ENCODE assay signal across 8 cellular contexts in the genomic region with DNA sequence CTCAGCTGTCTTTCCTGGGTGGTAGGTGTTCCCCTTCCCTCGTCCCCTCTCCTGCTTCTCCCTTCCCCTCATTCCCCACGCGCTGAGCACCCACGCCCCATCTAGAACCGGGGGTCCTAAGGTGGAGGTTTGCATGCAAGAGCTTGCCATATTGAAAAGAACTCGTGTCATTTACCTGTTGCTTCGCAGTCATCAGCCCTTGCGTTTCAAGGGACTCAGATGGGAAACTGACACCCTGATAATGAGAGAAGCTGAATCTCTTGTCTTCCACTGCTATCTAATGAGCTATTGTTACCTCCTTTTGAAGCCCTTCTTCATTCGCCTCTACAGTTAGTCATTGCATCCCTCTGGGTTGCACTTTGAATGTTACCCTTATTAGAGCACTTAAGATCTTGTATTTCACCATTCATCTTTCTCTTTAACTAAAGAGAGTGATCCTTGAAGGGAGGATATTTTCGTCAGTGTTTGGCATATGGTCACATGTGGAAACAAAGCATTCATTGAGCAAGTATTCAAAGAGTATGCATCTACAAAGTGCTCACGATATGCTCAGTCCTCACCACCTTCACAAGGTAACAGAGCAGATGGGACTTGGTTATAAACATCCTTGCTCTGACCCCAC. TPM values are rescaled to one million over a fixed set of nuclear protein-coding genes. Genes with fewer than 3 reads are reported as not detected.
DNase-seq lines count a peak whose midpoint lies in the region; ATAC-seq and TF ChIP-seq lines count a peak whose summit lies in the region.
"Had no signal": no experiment of that assay in that cellular context is flagged by ENCODE, and none has a peak within 500 bp of the region (broad histone marks: within the 10 kb centered on the region; RNA-seq: fewer than 3 reads in every experiment).

No MANE protein-coding gene starts in this region.

- H3K9ac ChIP-seq in H9 (ENCODE audit: extremely low read depth, insufficient read length, low read length) (peak overlapping the region; percentile 70), adipocyte (ENCODE audit: low read length) (peak overlapping the region; percentile 80), iPS-20b (ENCODE audit: low read depth, low read length) (peak overlapping the region; percentile 71; the same call in 1 of the 2 replicates)

- H2AFZ ChIP-seq in H9 (ENCODE audit: low read length), result no peak overlapping the region

- no peak overlapping the region for H3K4me3 Mint-ChIP-seq in H9
- H3K4me3 Mint-ChIP-seq: activated naive CD8-positive, alpha-beta T cell treated with anti-CD3 and anti-CD28 coated beads for 36 hours had no signal

- H3K56ac ChIP-seq in H9 (ENCODE audit: insufficient read length, low read depth, low read length), result no peak overlapping the region

- H3T11ph ChIP-seq in H9 (ENCODE audit: low read length), result no peak overlapping the region

- no peaks in the 10 kb centered on the region for H3K9me3 Mint-ChIP-seq in H9
- H3K9me3 Mint-ChIP-seq: activated naive CD8-positive, alpha-beta T cell treated with anti-CD3 and anti-CD28 coated beads for 36 hours had no signal

- H2BK120ac ChIP-seq in H9 (ENCODE audit: low read depth, low read length, poor library complexity, severe bottlenecking), result no peak overlapping the region

- H4K91ac ChIP-seq in H9 (ENCODE audit: insufficient read length, low read depth, low read length), result no peak overlapping the region

- no peak overlapping the region for H2BK15ac ChIP-seq in H9 (ENCODE audit: low read depth, low read length)

- POLR2A ChIA-PET in RWPE1 (lab: Yijun Ruan, JAX; ENCODE audit: low non-redundant PET), result interaction anchor here (0.6 kb wide), 1 partner anchor 126 kb away, joined by 3 read pairs; no protein-coding TSS in a partner anchor

- no peak overlapping the region for H2BK12ac ChIP-seq in H9 (ENCODE audit: insufficient read length, low read depth, low read length)

- H4K20me1 ChIP-seq in H9 (ENCODE audit: control insufficient read depth, insufficient read depth, insufficient read length), result no peaks in the 10 kb centered on the region

- ATAC-seq in HG02870 (IDR thresholded peaks at IDR 0.05; ENCODE audit: unreplicated experiment), result no peak

- H3K27me3 Mint-ChIP-seq in H9 (ENCODE audit: low read depth), result peaks cover 42% of the 10 kb centered on the region

- no peaks in the 10 kb centered on the region for H3K4me1 ChIP-seq in H9 (ENCODE audit: insufficient read depth, low read length)
- peaks cover 7% of the 10 kb centered on the region for H3K4me1 ChIP-seq in adipocyte (ENCODE audit: control insufficient read depth, insufficient read depth, low read length)
- no peaks in the 10 kb centered on the region for H3K4me1 ChIP-seq in iPS-20b (ENCODE audit: insufficient read depth, low read length)
- H3K4me1 ChIP-seq in suprapubic skin, result peaks cover 14% of the 10 kb centered on the region

- CTCF ChIA-PET in RWPE1 (lab: Yijun Ruan, JAX), result interaction anchor here (0.7 to 1.5 kb wide), 2 partner anchors 11 to 13 kb away, joined by 6 to 7 read pairs; no protein-coding TSS in a partner anchor

- H4K8ac ChIP-seq in H9 (replicated peaks; ENCODE audit: insufficient read length, low read depth, low read length), result no peak overlapping the region

- H3K4me2 ChIP-seq in H9 (ENCODE audit: insufficient read depth, insufficient read length, low read length), result peak overlapping the region; percentile 96

- peaks cover 2 to 4% of the 10 kb centered on the region in 2 experiments; a peak in 2 of 4 replicates for H3K4me1 Mint-ChIP-seq in H9

- TF ChIP-seq EP300 in suprapubic skin (IDR thresholded peaks at IDR 0.05), result no peak

- H2BK20ac ChIP-seq in H9 (ENCODE audit: low read depth, low read length, poor library complexity, severe bottlenecking), result no peak overlapping the region

- no peak overlapping the region for H3K27ac ChIP-seq in H9 (ENCODE audit: insufficient read length, low read depth, low read length)
- H3K27ac ChIP-seq in iPS-20b (ENCODE audit: low read length), result no peak overlapping the region
- no peak overlapping the region for H3K27ac ChIP-seq in suprapubic skin
- H3K27ac ChIP-seq in RWPE1, result no peak overlapping the region

- no peak overlapping the region for H3K4ac ChIP-seq in H9 (ENCODE audit: low read depth, low read length)

- H3K79me2 ChIP-seq in H9 (ENCODE audit: insufficient read depth, low read length), result no peaks in the 10 kb centered on the region

- H3K4me3 ChIP-seq in adipocyte (ENCODE audit: low read length) (peak overlapping the region; percentile 88), iPS-20b (ENCODE audit: low read length) (peak overlapping the region; percentile 91), suprapubic skin (peak overlapping the region; percentile 59)

- TF ChIP-seq POLR2A in suprapubic skin (IDR thresholded peaks at IDR 0.05), result no peak

- H3K23me2 ChIP-seq in H9 (ENCODE audit: insufficient read length, low read depth, low read length, poor library complexity, severe bottlenecking), result peaks cover 11% of the 10 kb centered on the region

- no peak overlapping the region for H2BK5ac ChIP-seq in H9 (ENCODE audit: insufficient read length, low read length)

- no peak overlapping the region for H3K23ac ChIP-seq in H9 (ENCODE audit: insufficient read length, low read depth, low read length)

- WGBS in H9 (ENCODE audit: extremely low coverage, insufficient read length, low lambda C conversion rate), result no CpG with 5 or more reads among the region's 11 CpGs
- WGBS in suprapubic skin, result 26% methylated on average over 11 of the region's 11 CpGs

- H3K18ac ChIP-seq in H9 (ENCODE audit: insufficient read length, low read depth, low read length), result no peak overlapping the region

- no peak for DNase-seq in H9
- no peak for DNase-seq in adipocyte (ENCODE audit: low read depth)
- no peak for DNase-seq in suprapubic skin (ENCODE audit: low spot score in 2 of 2)
- no peak for DNase-seq in RWPE1 (ENCODE audit: low spot score)
- no peak for DNase-seq in NCI-H2081 treated with DMSO at 0.1 percent for 48 hours (lab: John Stamatoyannopoulos, UW)

- H3K36me3 ChIP-seq in adipocyte (ENCODE audit: control insufficient read depth, insufficient read depth, low read length, severe bottlenecking) (no peaks in the 10 kb centered on the region), iPS-20b (ENCODE audit: insufficient read depth, low read depth, low read length) (no peaks in the 10 kb centered on the region), suprapubic skin (no peaks in the 10 kb centered on the region)

- H4K5ac ChIP-seq in H9 (ENCODE audit: insufficient read length, low read depth, low read length), result no peak overlapping the region

- H3K9me3 ChIP-seq in H9 (ENCODE audit: control insufficient read depth, low read depth, low read length), result no peaks in the 10 kb centered on the region
- no peaks in the 10 kb centered on the region for H3K9me3 ChIP-seq in adipocyte (ENCODE audit: control insufficient read depth, low read length)
- H3K9me3 ChIP-seq in iPS-20b (ENCODE audit: insufficient read depth, low read depth, low read length), result no peaks in the 10 kb centered on the region
- no peaks in the 10 kb centered on the region for H3K9me3 ChIP-seq in suprapubic skin

- TF ChIP-seq CTCF in H9 (conservative IDR thresholded peaks at IDR 0.05), result no peak
- no peak for TF ChIP-seq CTCF in suprapubic skin (IDR thresholded peaks at IDR 0.05)
- no peak for TF ChIP-seq CTCF in RWPE1 (conservative IDR thresholded peaks at IDR 0.05; ENCODE audit: low read depth)

- H3K14ac ChIP-seq in H9 (ENCODE audit: insufficient read depth, low read length), result no peak overlapping the region

- no peaks in the 10 kb centered on the region; a peak in 1 of 7 replicates for H3K36me3 Mint-ChIP-seq in H9 (ENCODE audit: insufficient read depth in 1 of 3, low read depth in 3 of 3)
- H3K36me3 Mint-ChIP-seq: activated naive CD8-positive, alpha-beta T cell treated with anti-CD3 and anti-CD28 coated beads for 36 hours had no signal

- H2AK5ac ChIP-seq in H9 (ENCODE audit: insufficient read length, low read length), result no peak overlapping the region

- H3K27me3 ChIP-seq in H9 (ENCODE audit: insufficient read depth, low read length) (peaks cover 24% of the 10 kb centered on the region; the same call in 1 of the 2 replicates), adipocyte (replicated peaks; ENCODE audit: control insufficient read depth, insufficient read depth, low read length) (peaks cover 3% of the 10 kb centered on the region), iPS-20b (ENCODE audit: insufficient read depth, low read length) (peaks cover 57% of the 10 kb centered on the region), suprapubic skin (peaks cover 6% of the 10 kb centered on the region)

- no peak overlapping the region for H3K27ac Mint-ChIP-seq in H9
- H3K27ac Mint-ChIP-seq: activated naive CD8-positive, alpha-beta T cell treated with anti-CD3 and anti-CD28 coated beads for 36 hours had no signal

- H3K79me1 ChIP-seq in H9 (ENCODE audit: insufficient read depth, low read depth, low read length, poor library complexity, severe bottlenecking), result no peaks in the 10 kb centered on the region

RNA-seq across cellular contexts. Expression of a gene that starts 25.7 kb away (rescaled TPM):
- total RNA-seq in H9 (2021) (0.48 TPM in 1 of 2 replicates, not detected in the other), suprapubic skin (1 to 10 TPM in 2 of 4 donors, under 1 TPM in 1, not detected in 1; 0.48 to 1.9 (median 1.4) TPM)
